ENCODE assay signal across 22 cellular contexts in genomic region chr4:138451264-138451663, GRCh38.
"Had no signal": no experiment of that assay in that cellular context is flagged by ENCODE, and none has a peak within 500 bp of the region (broad histone marks: within the 10 kb centered on the region; RNA-seq: fewer than 3 reads in every experiment).

No MANE protein-coding gene starts in this region.

- H3K4me1 Mint-ChIP-seq: naive B cell had no signal

- H3K27ac Mint-ChIP-seq: mesothelial cell of epicardium, naive B cell had no signal

- H3K36me3 ChIP-seq: esophagus squamous epithelium, gastrocnemius medialis, heart right ventricle, left lung, lower lobe of right lung had no signal

- H3K27me3 Mint-ChIP-seq: naive B cell had no signal

- H3K9me3 Mint-ChIP-seq: mesothelial cell of epicardium had no signal

- H3K27me3 ChIP-seq: dorsolateral prefrontal cortex, esophagus squamous epithelium, gastrocnemius medialis, heart right ventricle, left lung had no signal

- H3K27ac ChIP-seq: coronary artery, epithelial cell of prostate, esophagus squamous epithelium, gastrocnemius medialis, lower lobe of right lung had no signal

- H3K36me3 Mint-ChIP-seq: mesothelial cell of epicardium, naive B cell had no signal

- H3K9me3 ChIP-seq: esophagus squamous epithelium, gastrocnemius medialis, heart right ventricle, left lung, lower lobe of right lung, mucosa of descending colon had no signal

- H3K4me1 ChIP-seq: esophagus squamous epithelium, gastrocnemius medialis had no signal

- H3K4me3 ChIP-seq: coronary artery, dorsolateral prefrontal cortex, esophagus squamous epithelium, gastrocnemius medialis, heart right ventricle, left lung, lower lobe of right lung, mucosa of descending colon had no signal

- DNase-seq: dorsolateral prefrontal cortex; effector CD4-positive, alpha-beta T cell; effector memory CD4-positive, alpha-beta T cell; erythroblast; esophagus squamous epithelium; foreskin fibroblast; gastrocnemius medialis; glutamatergic neuron; head of caudate nucleus; heart right ventricle; hippocampal formation; left cardiac atrium; left lung; left ventricle myocardium superior; lower lobe of right lung; mesenchymal stem cell; mucosa of descending colon; naive B cell had no signal

- ATAC-seq: esophagus mucosa, gastrocnemius medialis, heart right ventricle, left cardiac atrium, left lung, left ventricle myocardium superior, lower lobe of right lung, mucosa of descending colon had no signal

- H3K4me3 Mint-ChIP-seq: mesothelial cell of epicardium, naive B cell had no signal
